15 cellular contexts compared by ENCODE assay signal in genomic region chr12:21476949-21477348, GRCh38. TPM values are rescaled to one million over a fixed set of nuclear protein-coding genes. Genes with fewer than 3 reads are reported as not detected.
DNase-seq lines count a peak whose midpoint lies in the region; ATAC-seq and TF ChIP-seq lines count a peak whose summit lies in the region.
"Had no signal": no experiment of that assay in that cellular context is flagged by ENCODE, and none has a peak within 500 bp of the region (broad histone marks: within the 10 kb centered on the region; RNA-seq: fewer than 3 reads in every experiment).

No MANE protein-coding gene starts in this region.

- H3K4me2 ChIP-seq in IMR-90 (ENCODE audit: low read depth, low read length) = no peak overlapping the region

- BruUV-seq in IMR-90 (replicated peaks; lab: Mats Ljungman, UMichigan) = no TSS peak

- H3K79me1 ChIP-seq in IMR-90 (ENCODE audit: low read depth in 1 of 2, low read length in 2 of 2) = peaks cover 4 to 8% of the 10 kb centered on the region in 2 experiments; a peak in 2 of 4 replicates

- H4K20me1 ChIP-seq in IMR-90 (ENCODE audit: insufficient read depth, low read length) = no peaks in the 10 kb centered on the region; the same call in 1 of the 2 replicates

- ATAC-seq in IMR-90 (ENCODE audit: low read depth) = peak; percentile 88
- ATAC-seq in heart right ventricle = no peak
- ATAC-seq: naive thymus-derived CD4-positive, alpha-beta T cell; right lobe of liver had no signal

- peaks cover 10% of the 10 kb centered on the region for H3K4me1 Mint-ChIP-seq in T-helper 2 cell treated with Interferon-gamma antibody and Interleukin-4, amounts not matched to agents 5 μg/mL and 100 μg/mL, for 36 hours (ENCODE audit: low read depth)
- H3K4me1 Mint-ChIP-seq in osteocyte (ENCODE audit: unreplicated experiment) (peaks cover 10% of the 10 kb centered on the region), CD14-positive monocyte (no peaks in the 10 kb centered on the region)
- H3K4me1 Mint-ChIP-seq: brain, immature natural killer cell had no signal

- H3K27me3 Mint-ChIP-seq in T-helper 2 cell treated with Interferon-gamma antibody and Interleukin-4, amounts not matched to agents 5 μg/mL and 100 μg/mL, for 36 hours (ENCODE audit: low read depth) = no peaks in the 10 kb centered on the region
- no peaks in the 10 kb centered on the region for H3K27me3 Mint-ChIP-seq in osteocyte (ENCODE audit: unreplicated experiment)
- no peaks in the 10 kb centered on the region for H3K27me3 Mint-ChIP-seq in CD14-positive monocyte (ENCODE audit: low read depth in 3 of 3)
- H3K27me3 Mint-ChIP-seq: naive thymus-derived CD4-positive, alpha-beta T cell had no signal

- H3K9me3 Mint-ChIP-seq in T-helper 2 cell treated with Interferon-gamma antibody and Interleukin-4, amounts not matched to agents 5 μg/mL and 100 μg/mL, for 36 hours = no peaks in the 10 kb centered on the region
- H3K9me3 Mint-ChIP-seq in osteocyte (ENCODE audit: unreplicated experiment) (no peaks in the 10 kb centered on the region), CD14-positive monocyte (no peaks in the 10 kb centered on the region)
- H3K9me3 Mint-ChIP-seq: brain, immature natural killer cell had no signal

- no peak overlapping the region for H3K9ac ChIP-seq in IMR-90 (ENCODE audit: low read depth, low read length)

- intact Hi-C loops in IMR-90 (cut with micrococcal nuclease) = no loop called here
- intact Hi-C loops in CD14-positive monocyte (cut with micrococcal nuclease) = no loop called here
- intact Hi-C loops in heart right ventricle (cut with DNase I) = loop anchor here in 2 of 10 donors (5.0 to 10.0 kb wide), 2 partner anchors 370 to 988 kb away; no protein-coding TSS in a partner anchor

- H3K27ac ChIP-seq in IMR-90 (ENCODE audit: insufficient read depth, low read length) (no peak overlapping the region), heart right ventricle (no peak overlapping the region)
- H3K27ac ChIP-seq: epithelial cell of prostate, right lobe of liver had no signal

- 100% methylated on average over 1 of the region's 3 CpGs; no CpG with 5 or more reads in 1 of the 2 experiments for WGBS in IMR-90 (ENCODE audit: extremely low coverage in 2 of 2, insufficient read length in 1 of 2), 2 experiments
- 77 to 95% methylated on average over 3 of the region's 3 CpGs for WGBS in heart right ventricle, 2 donors

- no peaks in the 10 kb centered on the region for H3K9me1 ChIP-seq in IMR-90 (ENCODE audit: insufficient read depth, low read length)

- H2BK120ac ChIP-seq in IMR-90 (ENCODE audit: low read depth, low read length) = no peak overlapping the region

- no peak overlapping the region for H3K23ac ChIP-seq in IMR-90 (ENCODE audit: low read depth, low read length)

- H2AK5ac ChIP-seq in IMR-90 (ENCODE audit: low read depth, low read length) = no peak overlapping the region

- H3K36me3 ChIP-seq in IMR-90 (ENCODE audit: control insufficient read depth, insufficient read depth, low read length) = peaks cover 29% of the 10 kb centered on the region
- H3K36me3 ChIP-seq in heart right ventricle = peaks cover 0 to 100% (median 57%) of the 10 kb centered on the region in 9 donors

- H4K5ac ChIP-seq in IMR-90 (ENCODE audit: low read depth, low read length) = no peak overlapping the region

- no peak overlapping the region for H2AK9ac ChIP-seq in IMR-90 (replicated peaks; ENCODE audit: low read depth, low read length, poor library complexity)

- H3K18ac ChIP-seq in IMR-90 (ENCODE audit: low read depth, low read length) = no peak overlapping the region

- H3K4ac ChIP-seq in IMR-90 (ENCODE audit: low read depth, low read length) = no peak overlapping the region

- H3K56ac ChIP-seq in IMR-90 (ENCODE audit: extremely low read depth, insufficient read depth, low read length) = no peak overlapping the region

- H3K36me3 Mint-ChIP-seq in T-helper 2 cell treated with Interferon-gamma antibody and Interleukin-4, amounts not matched to agents 5 μg/mL and 100 μg/mL, for 36 hours (ENCODE audit: low read depth) = peaks cover 38% of the 10 kb centered on the region
- H3K36me3 Mint-ChIP-seq in osteocyte (ENCODE audit: unreplicated experiment) (peaks cover 32% of the 10 kb centered on the region), CD14-positive monocyte (peaks cover 16 to 45% of the 10 kb centered on the region in 2 donors)

- H3K4me3 ChIP-seq in IMR-90 (ENCODE audit: insufficient read depth, low read depth, low read length) (no peak overlapping the region), heart right ventricle (no peak overlapping the region)
- H3K4me3 ChIP-seq: right lobe of liver had no signal

- H4K8ac ChIP-seq in IMR-90 (ENCODE audit: low read depth in 2 of 2, low read length in 2 of 2) = no peak overlapping the region

- peak overlapping the region; percentile 12 for H3K27ac Mint-ChIP-seq in T-helper 2 cell treated with Interferon-gamma antibody and Interleukin-4, amounts not matched to agents 5 μg/mL and 100 μg/mL, for 36 hours
- peak overlapping the region; percentile 60 for H3K27ac Mint-ChIP-seq in osteocyte (ENCODE audit: unreplicated experiment)
- peak overlapping the region in 1 of 7 donors; percentile 28 for H3K27ac Mint-ChIP-seq in CD14-positive monocyte
- H3K27ac Mint-ChIP-seq: brain, immature natural killer cell had no signal

- no peak overlapping the region for H2AFZ ChIP-seq in IMR-90 (replicated peaks; ENCODE audit: low read length, poor library complexity)

- POLR2A ChIA-PET in IMR-90 (lab: Charles Lee; ENCODE audit: unreplicated experiment) = no interaction called here

- no peak for TF ChIP-seq RAD21 in IMR-90 (IDR thresholded peaks at IDR 0.05; ENCODE audit: low read length)

- in situ Hi-C loops in IMR-90 (cut with MboI; ENCODE audit: low sequenced_read_pairs) = no loop called here

- H2BK5ac ChIP-seq in IMR-90 (ENCODE audit: low read depth, low read length, poor library complexity, severe bottlenecking) = no peak overlapping the region

- H3K14ac ChIP-seq in IMR-90 (replicated peaks; ENCODE audit: low read depth, low read length) = no peak overlapping the region

- H3K4me3 Mint-ChIP-seq in T-helper 2 cell treated with Interferon-gamma antibody and Interleukin-4, amounts not matched to agents 5 μg/mL and 100 μg/mL, for 36 hours = no peak overlapping the region
- H3K4me3 Mint-ChIP-seq in osteocyte (ENCODE audit: unreplicated experiment) (no peak overlapping the region), CD14-positive monocyte (no peak overlapping the region)
- H3K4me3 Mint-ChIP-seq: brain; immature natural killer cell; naive thymus-derived CD4-positive, alpha-beta T cell had no signal

- no peak overlapping the region for H2BK20ac ChIP-seq in IMR-90 (ENCODE audit: low read depth, low read length)

- no peaks in the 10 kb centered on the region for H3K4me1 ChIP-seq in IMR-90 (ENCODE audit: control insufficient read depth, insufficient read depth, low read length)
- no peaks in the 10 kb centered on the region for H3K4me1 ChIP-seq in heart right ventricle
- H3K4me1 ChIP-seq: right lobe of liver had no signal

- dilution Hi-C loops in IMR-90 (cut with HindIII; ENCODE audit: low sequenced_read_pairs, unreplicated experiment) = no loop called here

- H4K91ac ChIP-seq in IMR-90 (ENCODE audit: insufficient read depth, low read depth, low read length) = no peak overlapping the region

- no peak for DNase-seq in T-helper 2 cell treated with Interferon-gamma antibody and Interleukin-4, amounts not matched to agents 5 μg/mL and 100 μg/mL, for 36 hours (ENCODE audit: low spot score)
- no peak for DNase-seq in T-helper 2 cell
- peak; percentile 84 for DNase-seq in IMR-90
- peak; percentile 48 for DNase-seq in dedifferentiated amniotic fluid mesenchymal stem cell (ENCODE audit: extremely low spot score)
- DNase-seq in osteocyte (ENCODE audit: extremely low spot score, unreplicated experiment) = no peak
- no peak for DNase-seq in CD14-positive monocyte (ENCODE audit: low spot score)
- no peak for DNase-seq in heart right ventricle
- DNase-seq in GM10266 (ENCODE audit: extremely low spot score) = no peak
- DNase-seq: 8988T; immature natural killer cell; naive thymus-derived CD4-positive, alpha-beta T cell; NCI-H2171; right lobe of liver had no signal

- TF ChIP-seq POLR2A in IMR-90 (IDR thresholded peaks at IDR 0.05; ENCODE audit: low read depth, low read length) = no peak

- CTCF ChIA-PET in IMR-90 (lab: Yijun Ruan, JAX) = interaction anchor here (0.6 kb wide), 1 partner anchor 221 kb away, joined by 4 read pairs; no protein-coding TSS in a partner anchor

- H3K9me3 ChIP-seq in IMR-90 (ENCODE audit: control insufficient read depth, insufficient read depth, low read length) (no peaks in the 10 kb centered on the region), heart right ventricle (no peaks in the 10 kb centered on the region)
- H3K9me3 ChIP-seq: right lobe of liver had no signal

- H3K27me3 ChIP-seq in IMR-90 (ENCODE audit: control insufficient read depth, insufficient read depth, low read length) = no peaks in the 10 kb centered on the region
- H3K27me3 ChIP-seq in heart right ventricle = no peaks in the 10 kb centered on the region
- H3K27me3 ChIP-seq: right lobe of liver had no signal

- TF ChIP-seq CTCF in IMR-90 (conservative IDR thresholded peaks at IDR 0.05; ENCODE audit: low read depth, low read length) (no peak), osteocyte (IDR thresholded peaks at IDR 0.05) (no peak), CD14-positive monocyte (IDR thresholded peaks at IDR 0.05) (no peak), heart right ventricle (IDR thresholded peaks at IDR 0.05) (no peak), GM10266 (IDR thresholded peaks at IDR 0.05; ENCODE audit: control insufficient read depth, insufficient read depth, low read depth, missing control alignments) (no peak)

- no peak overlapping the region for H2BK15ac ChIP-seq in IMR-90 (ENCODE audit: low read depth, low read length)

RNA-seq across cellular contexts. Expression of gene RECQL, which starts 24.5 kb away (rescaled TPM):
- 67.0 and 118 TPM in 2 replicates for total RNA-seq in IMR-90 (2012; rRNA removed)
- polyA plus RNA-seq in IMR-90 (2012; rRNA removed) = 22.7 and 29.4 TPM in 2 replicates
- polyA plus RNA-seq in IMR-90 (2012; cell fraction: cytosol; rRNA removed) = 3.7 and 4.1 TPM in 2 replicates
- polyA plus RNA-seq in IMR-90 (2012; cell fraction: nucleus; rRNA removed; ENCODE audit: low replicate concordance) = 2.9 and 16.2 TPM in 2 replicates
- total RNA-seq in osteocyte = 40.7 and 43.4 TPM in 2 replicates
- polyA plus RNA-seq in CD14-positive monocyte = 10 to 100 TPM; 18.6 to 21.7 TPM
- 10 to 100 TPM; 18.4 to 40.5 (median 24.6) TPM for total RNA-seq in heart right ventricle
- polyA plus RNA-seq in heart right ventricle = 10 to 100 TPM; 11.2 to 14.3 TPM

RNA-seq across cellular contexts. Expression of gene GOLT1B, which starts 24.6 kb away (rescaled TPM):
- total RNA-seq in IMR-90 (2012; rRNA removed) (50.5 and 83.9 TPM in 2 replicates), osteocyte (56.9 and 65.4 TPM in 2 replicates), heart right ventricle (10 to 100 TPM; 12.0 to 25.4 (median 18.8) TPM)
- polyA plus RNA-seq in IMR-90 (2012; rRNA removed) (17.8 and 27.2 TPM in 2 replicates), CD14-positive monocyte (10 to 100 TPM; 21.4 to 24.5 TPM), heart right ventricle (10 to 100 TPM; 16.0 to 24.2 TPM)
- polyA plus RNA-seq in IMR-90 (2012; cell fraction: cytosol; rRNA removed) = 1.9 and 4.4 TPM in 2 replicates
- polyA plus RNA-seq in IMR-90 (2012; cell fraction: nucleus; rRNA removed; ENCODE audit: low replicate concordance) = 2.1 and 26.0 TPM in 2 replicates

RNA-seq across cellular contexts. Expression of gene PYROXD1, which starts 39.5 kb away (rescaled TPM):
- total RNA-seq in IMR-90 (2012; rRNA removed) (10.9 and 14.4 TPM in 2 replicates), osteocyte (15.3 and 16.9 TPM in 2 replicates), heart right ventricle (10 to 100 TPM; 15.5 to 22.8 (median 18.9) TPM)
- polyA plus RNA-seq in IMR-90 (2012; rRNA removed) (6.6 and 7.1 TPM in 2 replicates), CD14-positive monocyte (10 to 100 TPM; 16.2 to 24.4 TPM), heart right ventricle (10 to 100 TPM in 1 of 2 donors, 1 to 10 TPM in 1; 9.9 to 10.5 TPM)
- 1.6 and 1.9 TPM in 2 replicates for polyA plus RNA-seq in IMR-90 (2012; cell fraction: cytosol; rRNA removed)
- 3.3 and 17.4 TPM in 2 replicates for polyA plus RNA-seq in IMR-90 (2012; cell fraction: nucleus; rRNA removed; ENCODE audit: low replicate concordance)

RNA-seq across cellular contexts. Expression of gene SPX, which starts 49.1 kb away (rescaled TPM):
- total RNA-seq in IMR-90 (2012; rRNA removed) = under 0.01 and 0.28 TPM in 2 replicates
- 0.06 and 0.12 TPM in 2 replicates for polyA plus RNA-seq in IMR-90 (2012; rRNA removed)
- 0.03 and 0.09 TPM in 2 replicates for polyA plus RNA-seq in IMR-90 (2012; cell fraction: cytosol; rRNA removed)
- 0.02 and 0.08 TPM in 2 replicates for polyA plus RNA-seq in IMR-90 (2012; cell fraction: nucleus; rRNA removed; ENCODE audit: low replicate concordance)
- total RNA-seq in osteocyte = 9.4 and 11.6 TPM in 2 replicates
- under 1 TPM in 1 of 2 donors, not detected in 1; 0.21 TPM for polyA plus RNA-seq in CD14-positive monocyte
- 10 to 100 TPM; 10.1 to 21.5 (median 16.3) TPM for total RNA-seq in heart right ventricle
- 10 to 100 TPM in 1 of 2 donors, 1 to 10 TPM in 1; 1.7 to 11.2 TPM for polyA plus RNA-seq in heart right ventricle

Comparison
In these comparisons a context has a peak if more than half of its experiments do, and no peak if none do; other contexts are left out.
1. DNase-seq: peak in IMR-90 (single experiment) and dedifferentiated amniotic fluid mesenchymal stem cell (single experiment); none in T-helper 2 cell treated with Interferon-gamma antibody and Interleukin-4, amounts not matched to agents 5 μg/mL and 100 μg/mL, for 36 hours (single experiment), T-helper 2 cell (0 of 5), osteocyte (single experiment), CD14-positive monocyte (single experiment), heart right ventricle (0 of 2) and GM10266 (single experiment).